In the genomic region with DNA sequence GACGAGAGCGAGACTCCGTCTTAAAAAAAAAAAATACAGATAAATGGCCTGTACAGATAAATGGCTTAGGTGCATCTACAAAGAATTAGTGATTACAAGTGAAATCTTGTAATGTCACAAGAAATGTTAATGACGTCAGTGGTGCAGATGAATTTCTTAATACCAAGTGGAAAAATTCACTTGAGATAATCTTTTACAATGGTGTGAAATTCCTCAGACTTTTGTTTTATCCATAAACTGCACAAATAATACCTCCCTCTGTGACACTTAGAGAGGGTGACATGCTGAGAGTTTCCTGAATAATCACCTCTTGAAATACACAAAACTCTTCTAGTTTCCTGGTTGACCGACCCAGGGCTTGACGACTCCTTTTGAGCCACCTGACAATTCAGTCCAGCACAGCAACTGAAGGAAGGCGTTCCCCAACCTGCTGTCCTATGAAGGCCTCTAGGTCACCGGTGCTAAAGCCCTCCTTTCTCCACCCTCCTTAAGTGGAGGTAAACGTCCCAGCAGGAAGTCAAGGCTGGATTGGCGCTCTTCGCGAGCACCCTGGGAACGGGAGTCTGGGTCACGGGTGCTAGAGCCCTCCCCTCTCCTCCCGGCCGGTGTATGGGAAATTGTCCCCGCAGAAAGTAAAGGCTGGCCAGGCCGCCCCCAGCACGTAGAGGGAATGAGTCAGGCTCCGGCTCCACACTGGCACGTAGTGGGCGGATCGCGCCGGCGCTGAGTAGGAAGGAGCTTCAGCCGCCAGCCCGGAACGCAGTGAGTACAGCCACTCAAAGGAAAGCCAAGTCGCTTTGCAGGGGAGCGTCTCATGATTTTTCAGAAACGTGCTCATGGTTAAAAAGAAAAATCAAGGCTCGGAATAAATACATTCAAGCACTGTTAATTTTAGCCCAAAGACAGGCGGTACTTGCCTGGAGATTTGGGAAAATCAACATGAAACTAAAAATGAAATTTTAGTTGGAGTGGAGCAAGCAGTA, we compare ENCODE assay signal across 8 cellular contexts. TPM values are rescaled to one million over a fixed set of nuclear protein-coding genes. Genes with fewer than 3 reads are reported as not detected.
A peak's percentile ranks its signal among the peaks of the same experiment; 100 is the strongest.
DNase-seq lines count a peak whose midpoint lies in the region; ATAC-seq lines count a peak whose summit lies in the region.

A gene (plus strand): TSS at position 662 of the 983 bp plus-strand sequence. CDS start 2,182 bp downstream, outside the sequence.

- H3K9me3 ChIP-seq in BLaER1 treated with 17β-estradiol and CSF1 and Interleukin-3, amounts not matched to agents 10 nM and 100 nM (replicated peaks in 1 of 11) = peaks cover 0 to 10% (median 4%) of the 10 kb centered on the region in 11 experiments; a peak in 5 of 22 replicates
- H3K9me3 ChIP-seq in right cardiac atrium (ENCODE audit: control insufficient read depth, low read length) = no peaks in the 10 kb centered on the region
- no peaks in the 10 kb centered on the region for H3K9me3 ChIP-seq in aorta (ENCODE audit: control insufficient read depth, low read length)

- intact Hi-C loops in right cardiac atrium (cut with DNase I) = no loop called here
- intact Hi-C loops in aorta (cut with DNase I) = loop anchor here (5.0 kb wide), 1 partner anchor 38 kb away; a partner anchor contains a TSS

- H4K20me1 ChIP-seq in BLaER1 treated with 17β-estradiol and CSF1 and Interleukin-3, amounts not matched to agents 10 nM and 100 nM = no peaks in the 10 kb centered on the region

- no peaks in the 10 kb centered on the region for H3K27me3 ChIP-seq in BLaER1 treated with 17β-estradiol and CSF1 and Interleukin-3, amounts not matched to agents 10 nM and 100 nM
- H3K27me3 ChIP-seq in right cardiac atrium (ENCODE audit: control insufficient read depth, insufficient read depth) (no peaks in the 10 kb centered on the region), aorta (ENCODE audit: control insufficient read depth in 1 of 2, insufficient read depth in 2 of 2, low read length in 1 of 2) (no peaks in the 10 kb centered on the region)

- 9% methylated on average over 34 of the region's 34 CpGs for WGBS in right cardiac atrium
- WGBS in aorta, 2 donors = 9% methylated on average over 34 of the region's 34 CpGs

- H3K36me3 ChIP-seq in BLaER1 treated with 17β-estradiol and CSF1 and Interleukin-3, amounts not matched to agents 10 nM and 100 nM = peaks cover 0 to 4% (median 0%) of the 10 kb centered on the region in 11 experiments; a peak in 1 of 22 replicates
- H3K36me3 ChIP-seq in aorta (ENCODE audit: control insufficient read depth in 1 of 2, insufficient read depth in 2 of 2, low read length in 1 of 2) = peaks cover 0 to 3% of the 10 kb centered on the region in 2 donors

- H3K9ac ChIP-seq in BLaER1 treated with 17β-estradiol and CSF1 and Interleukin-3, amounts not matched to agents 10 nM and 100 nM = no peak within 1 kb of the TSS

- peaks cover 5 to 38% (median 9%) of the 10 kb centered on the region in 10 experiments; a peak in 15 of 20 replicates for H3K4me1 ChIP-seq in BLaER1 treated with 17β-estradiol and CSF1 and Interleukin-3, amounts not matched to agents 10 nM and 100 nM
- H3K4me1 ChIP-seq in right cardiac atrium (ENCODE audit: control insufficient read depth, insufficient read depth, low read length) (no peaks in the 10 kb centered on the region), aorta (ENCODE audit: control insufficient read depth in 1 of 2, insufficient read depth in 2 of 2, low read length in 2 of 2) (peaks cover 2 to 3% of the 10 kb centered on the region in 2 donors)

- peak within 1 kb of the TSS in 3 of 11 experiments; percentile 30 to 55 (median 50); a peak in 6 of 22 replicates for H3K27ac ChIP-seq in BLaER1 treated with 17β-estradiol and CSF1 and Interleukin-3, amounts not matched to agents 10 nM and 100 nM
- H3K27ac ChIP-seq in right cardiac atrium (ENCODE audit: low read length) (peak within 1 kb of the TSS; percentile 90), aorta (ENCODE audit: low read depth in 1 of 2, low read length in 2 of 2) (peak within 1 kb of the TSS; percentile 83 to 99)

- DNase-seq in SHP77 treated with DMSO at 0.1 percent for 48 hours (lab: John Stamatoyannopoulos, UW) (peak; percentile 7), anterior cingulate cortex (lab: John Stamatoyannopoulos, UW) (peak; percentile 33 to 97 (median 90)), right cardiac atrium (peak; percentile 95 to 96 (median 96)), pons (ENCODE audit: low spot score) (peak; percentile 95), aorta (peak; percentile 97)

- H3K4me2 ChIP-seq in BLaER1 treated with 17β-estradiol and CSF1 and Interleukin-3, amounts not matched to agents 10 nM and 100 nM = peak within 1 kb of the TSS in 8 of 11 experiments; percentile 6 to 80 (median 27); a peak in 11 of 22 replicates

- ATAC-seq in GM19328 (IDR thresholded peaks at IDR 0.05; ENCODE audit: unreplicated experiment) (peak; percentile 93), HG03439 (IDR thresholded peaks at IDR 0.05; ENCODE audit: unreplicated experiment) (peak; percentile 97), right cardiac atrium (peak; percentile 99 to 100), aorta (ENCODE audit: low FRiP score) (peak; percentile 98)

- no peak within 1 kb of the TSS for H3K4me3 ChIP-seq in BLaER1 treated with 17β-estradiol and CSF1 and Interleukin-3, amounts not matched to agents 10 nM and 100 nM
- H3K4me3 ChIP-seq in right cardiac atrium (ENCODE audit: low read length) (peak within 1 kb of the TSS; percentile 74), aorta (ENCODE audit: low read length in 2 of 2) (peak within 1 kb of the TSS; percentile 43 to 47)

RNA-seq across cellular contexts. Expression of the gene that starts here (rescaled TPM):
- total RNA-seq in right cardiac atrium (10 to 100 TPM; 11.4 to 18.3 (median 14.4) TPM), aorta (10 to 100 TPM; 14.1 to 18.9 TPM)
- polyA plus RNA-seq in right cardiac atrium (6.9 TPM), aorta (10 to 100 TPM in 1 of 2 donors, 1 to 10 TPM in 1; 5.2 to 10.4 TPM)

Comparison
In these comparisons a context has a peak if more than half of its experiments do, and no peak if none do; other contexts are left out.
1. H3K4me3 ChIP-seq: peak in right cardiac atrium (single experiment) and aorta (2 of 2); none in BLaER1 treated with 17β-estradiol and CSF1 and Interleukin-3, amounts not matched to agents 10 nM and 100 nM (0 of 10).
2. DNase-seq: peak in every context shown above with its lines; median percentile 97 in aorta; 96 in right cardiac atrium; 95 in pons; 90 in anterior cingulate cortex; 7 in SHP77 treated with DMSO at 0.1 percent for 48 hours.
3. intact Hi-C loops: an anchor here in aorta (5.0 kb wide); none called in right cardiac atrium.
4. Peak in every context shown above with its lines, with median percentiles within 50 percentile points of each other: ATAC-seq.